ENCODE assay signal across 14 cellular contexts in the genomic region with DNA sequence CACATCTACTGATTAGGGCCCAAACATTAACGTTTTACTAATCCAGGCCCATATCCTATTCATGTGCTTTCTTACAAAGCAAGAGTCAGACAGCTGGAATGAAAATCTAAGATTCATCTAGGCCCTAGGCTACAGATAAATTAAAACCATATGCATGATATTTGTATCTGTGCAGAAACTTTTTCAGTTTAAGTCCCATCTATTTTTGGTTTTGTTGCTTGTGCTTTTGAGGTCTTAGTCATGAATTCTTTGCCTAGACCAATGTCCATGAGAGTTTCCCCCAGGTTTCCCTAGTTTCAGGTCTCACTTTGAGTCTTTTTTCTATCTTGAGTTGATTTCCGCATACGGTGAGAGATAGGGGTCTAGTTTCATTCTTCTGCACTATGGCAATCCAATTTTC. TPM values are rescaled to one million over a fixed set of nuclear protein-coding genes. Genes with fewer than 3 reads are reported as not detected.
DNase-seq lines count a peak whose midpoint lies in the region; ATAC-seq and TF ChIP-seq lines count a peak whose summit lies in the region.
"Had no signal": no experiment of that assay in that cellular context is flagged by ENCODE, and none has a peak within 500 bp of the region (broad histone marks: within the 10 kb centered on the region; RNA-seq: fewer than 3 reads in every experiment).

No MANE protein-coding gene starts in this region.

- WGBS in ovary, 3 donors = 50 to 78% (median 54%) methylated on average over 3 of the region's 3 CpGs

- H3K4me3 ChIP-seq in GM12865 (ENCODE audit: low read depth, low read length) (peak overlapping the region; percentile 17; the same call in 1 of the 2 replicates), ovary (no peak overlapping the region)
- H3K4me3 ChIP-seq: mucosa of descending colon, right lobe of liver had no signal

- no peak overlapping the region for H3K27ac ChIP-seq in ovary
- H3K27ac ChIP-seq: right lobe of liver had no signal

- peak overlapping the region; percentile 69 for H3K27ac Mint-ChIP-seq in activated CD4-positive, alpha-beta memory T cell treated with anti-CD3 and anti-CD28 coated beads, Interleukin-2, amount 10 ng/mL, durations not matched to agents 7 days and 5 days
- peak overlapping the region; percentile 84 for H3K27ac Mint-ChIP-seq in memory B cell

- ATAC-seq in memory B cell (ENCODE audit: low read depth) = no peak
- ATAC-seq in GM18505 (IDR thresholded peaks at IDR 0.05; ENCODE audit: unreplicated experiment) = no peak
- ATAC-seq: mucosa of descending colon had no signal

- TF ChIP-seq CTCF in AG09319 (IDR thresholded peaks at IDR 0.05; ENCODE audit: low read depth, low read length) = no peak
- TF ChIP-seq CTCF in GM12865 (IDR thresholded peaks at IDR 0.05; ENCODE audit: insufficient read depth, low read depth, low read length, missing control alignments) = no peak
- no peak for TF ChIP-seq CTCF in ovary (IDR thresholded peaks at IDR 0.05)

- H3K4me1 Mint-ChIP-seq in activated CD4-positive, alpha-beta memory T cell treated with anti-CD3 and anti-CD28 coated beads, Interleukin-2, amount 10 ng/mL, durations not matched to agents 7 days and 5 days = peaks cover 53% of the 10 kb centered on the region
- H3K4me1 Mint-ChIP-seq in memory B cell = peaks cover 53% of the 10 kb centered on the region

- H3K36me3 Mint-ChIP-seq in activated CD4-positive, alpha-beta memory T cell treated with anti-CD3 and anti-CD28 coated beads, Interleukin-2, amount 10 ng/mL, durations not matched to agents 7 days and 5 days (ENCODE audit: low read depth) = peaks cover 42% of the 10 kb centered on the region
- H3K36me3 Mint-ChIP-seq in memory B cell = peaks cover 6% of the 10 kb centered on the region

- no peaks in the 10 kb centered on the region for H3K27me3 Mint-ChIP-seq in activated CD4-positive, alpha-beta memory T cell treated with anti-CD3 and anti-CD28 coated beads, Interleukin-2, amount 10 ng/mL, durations not matched to agents 7 days and 5 days
- no peaks in the 10 kb centered on the region for H3K27me3 Mint-ChIP-seq in memory B cell

- no peak for TF ChIP-seq EP300 in ovary (IDR thresholded peaks at IDR 0.05)

- no peaks in the 10 kb centered on the region for H3K27me3 ChIP-seq in ovary
- H3K27me3 ChIP-seq: right lobe of liver had no signal

- intact Hi-C loops in ovary (cut with DNase I) = no loop called here

- no peak for TF ChIP-seq POLR2A in GM18505 (IDR thresholded peaks at IDR 0.05; ENCODE audit: borderline replicate concordance, extremely low read depth, insufficient read depth, insufficient read length)
- TF ChIP-seq POLR2A in ovary (IDR thresholded peaks at IDR 0.05) = no peak

- H3K4me3 Mint-ChIP-seq in activated CD4-positive, alpha-beta memory T cell treated with anti-CD3 and anti-CD28 coated beads, Interleukin-2, amount 10 ng/mL, durations not matched to agents 7 days and 5 days = no peak overlapping the region
- H3K4me3 Mint-ChIP-seq in memory B cell = peak overlapping the region; percentile 4

- CTCF ChIA-PET in activated CD4-positive, alpha-beta memory T cell treated with anti-CD3 and anti-CD28 coated beads, Interleukin-2, amount 10 ng/mL, durations not matched to agents 7 days and 5 days (lab: Charles Lee) = interaction anchor here (1.6 to 1.7 kb wide), 2 partner anchors 18 to 117 kb away, joined by 9 to 13 read pairs; a partner anchor contains a TSS

- no peaks in the 10 kb centered on the region for H3K36me3 ChIP-seq in ovary
- H3K36me3 ChIP-seq: right lobe of liver had no signal

- H3K9me3 Mint-ChIP-seq in activated CD4-positive, alpha-beta memory T cell treated with anti-CD3 and anti-CD28 coated beads, Interleukin-2, amount 10 ng/mL, durations not matched to agents 7 days and 5 days = no peaks in the 10 kb centered on the region
- H3K9me3 Mint-ChIP-seq in memory B cell = no peaks in the 10 kb centered on the region

- H3K4me1 ChIP-seq in ovary (ENCODE audit: insufficient read depth) = peaks cover 13% of the 10 kb centered on the region

- POLR2A ChIA-PET in activated CD4-positive, alpha-beta memory T cell treated with anti-CD3 and anti-CD28 coated beads, Interleukin-2, amount 10 ng/mL, durations not matched to agents 7 days and 5 days (lab: Charles Lee) = interaction anchor here (0.6 to 5.1 kb wide), 3 partner anchors 11 to 19 kb away, joined by 4 to 45 read pairs (median 5); a partner anchor contains a TSS

- no peaks in the 10 kb centered on the region for H3K9me3 ChIP-seq in ovary
- H3K9me3 ChIP-seq: mucosa of descending colon, right lobe of liver had no signal

- peak; percentile 75 for DNase-seq in AG09319 (ENCODE audit: extremely low read depth, low read depth)
- peak; percentile 63 for DNase-seq in GM12865 (ENCODE audit: low read depth)
- DNase-seq in activated CD4-positive, alpha-beta memory T cell treated with anti-CD3 and anti-CD28 coated beads, Interleukin-2, amount 10 ng/mL, durations not matched to agents 7 days and 5 days = no peak
- DNase-seq in memory B cell (ENCODE audit: low spot score in 2 of 2) = no peak
- DNase-seq in NCI-H2081 treated with DMSO at 0.1 percent for 48 hours (lab: John Stamatoyannopoulos, UW) = no peak
- DNase-seq in NCI-H446 treated with DMSO at 0.1 percent for 48 hours (lab: John Stamatoyannopoulos, UW) = no peak
- DNase-seq in ovary = no peak
- DNase-seq: activated CD4-positive, CD25-positive, alpha-beta regulatory T cell; COR-L47; effector memory CD4-positive, alpha-beta T cell; mucosa of descending colon; NCI-H2227 treated with DMSO at 0.1 percent for 48 hours; right lobe of liver had no signal

RNA-seq across cellular contexts. Expression of a gene that starts 20.2 kb away (rescaled TPM):
- total RNA-seq in activated CD4-positive, alpha-beta memory T cell treated with anti-CD3 and anti-CD28 coated beads, Interleukin-2, amount 10 ng/mL, durations not matched to agents 7 days and 5 days = 10 to 100 TPM; 58.8 to 63.3 TPM
- total RNA-seq in ovary = 10 to 100 TPM; 41.1 to 94.7 (median 75.5) TPM
- 10 to 100 TPM; 30.8 to 80.5 TPM for polyA plus RNA-seq in ovary

RNA-seq across cellular contexts. Expression of a gene that starts 47.3 kb away (rescaled TPM):
- total RNA-seq in activated CD4-positive, alpha-beta memory T cell treated with anti-CD3 and anti-CD28 coated beads, Interleukin-2, amount 10 ng/mL, durations not matched to agents 7 days and 5 days = 10 to 100 TPM; 46.8 to 49.8 TPM
- 10 to 100 TPM; 31.1 to 47.2 (median 37.8) TPM for total RNA-seq in ovary
- polyA plus RNA-seq in ovary = 10 to 100 TPM; 41.5 to 53.8 TPM

RNA-seq across cellular contexts. Expression of a gene that starts 47.6 kb away (rescaled TPM):
- 1 to 10 TPM; 4.1 to 4.7 TPM for total RNA-seq in activated CD4-positive, alpha-beta memory T cell treated with anti-CD3 and anti-CD28 coated beads, Interleukin-2, amount 10 ng/mL, durations not matched to agents 7 days and 5 days
- 1 to 10 TPM; 3.0 to 5.6 (median 5.0) TPM for total RNA-seq in ovary
- polyA plus RNA-seq in ovary = 1 to 10 TPM; 3.3 to 3.8 TPM

Comparison
In these comparisons a context has a peak if more than half of its experiments do, and no peak if none do; other contexts are left out.
1. DNase-seq: peak in AG09319 (single experiment) and GM12865 (single experiment); none in activated CD4-positive, alpha-beta memory T cell treated with anti-CD3 and anti-CD28 coated beads, Interleukin-2, amount 10 ng/mL, durations not matched to agents 7 days and 5 days (single experiment), memory B cell (0 of 2), NCI-H2081 treated with DMSO at 0.1 percent for 48 hours (single experiment), NCI-H446 treated with DMSO at 0.1 percent for 48 hours (single experiment) and ovary (0 of 5).